ENCODE assay signal across 4 cellular contexts in the genomic region with DNA sequence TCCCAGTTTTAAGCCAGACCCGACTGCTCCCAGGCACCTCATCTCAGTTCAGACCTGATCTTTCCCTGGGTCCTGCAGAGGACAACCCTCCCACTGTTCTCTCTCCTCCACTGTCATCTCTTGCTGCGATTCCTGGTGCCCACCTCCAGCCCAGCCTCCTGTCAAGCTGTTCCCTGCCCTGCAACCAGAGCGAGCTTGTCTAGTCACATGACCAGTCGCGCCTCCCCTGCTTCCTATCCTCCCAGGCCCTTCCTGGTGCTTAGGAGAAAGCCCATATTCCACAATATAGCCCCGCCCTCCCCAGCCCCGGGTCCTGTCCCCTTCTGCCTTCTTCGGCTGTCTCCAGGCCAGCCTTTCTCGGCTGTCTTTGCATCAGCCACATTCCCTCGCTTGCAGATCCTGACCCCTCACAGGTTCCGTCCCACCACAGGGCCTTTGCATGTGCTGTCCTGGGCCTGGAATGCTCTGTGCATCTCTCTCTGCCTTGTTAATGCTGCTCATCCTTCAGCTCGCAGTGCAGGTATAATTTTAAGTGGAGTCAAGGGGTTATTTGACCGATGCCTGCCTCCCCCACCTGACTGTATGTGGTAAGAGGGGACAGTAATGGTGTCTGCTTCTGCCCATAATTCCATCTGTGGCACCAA.
TF ChIP-seq lines count a peak whose summit lies in the region.

No MANE protein-coding gene starts in this region.

TF ChIP-seq in SK-N-SH, 30 proteins besides CTCF, POLR2A, EP300 and RAD21:
- no peak for TF ChIP-seq NRF1 (IDR thresholded peaks at IDR 0.05; ENCODE audit: low read depth, low read length)
- TF ChIP-seq YY1 (IDR thresholded peaks at IDR 0.05; ENCODE audit: low read depth): no peak

TF ChIP-seq in SK-N-SH treated with all-trans-retinoic acid at 6 μM for 48 hours, 23 proteins besides CTCF, POLR2A, EP300 and RAD21:
- TF ChIP-seq PPARA (CRISPR knock-in tag; IDR thresholded peaks at IDR 0.05; ENCODE audit: borderline replicate concordance) (no peak), ZFP30 (CRISPR knock-in tag; IDR thresholded peaks at IDR 0.05) (no peak)

TF ChIP-seq in HEK293, 187 proteins besides CTCF, POLR2A, EP300 and RAD21:
- peak; percentile 89 for TF ChIP-seq ZNF623 (tag by site-specific recombination; IDR thresholded peaks at IDR 0.05)
- TF ChIP-seq SCRT1 (tag by site-specific recombination; IDR thresholded peaks at IDR 0.05; ENCODE audit: borderline replicate concordance): no peak

TF ChIP-seq in H1, 55 proteins besides CTCF, POLR2A, EP300 and RAD21:
- TF ChIP-seq KDM1A (IDR thresholded peaks at IDR 0.05; ENCODE audit: borderline replicate concordance, low read length) (0 out of 2 replicates have a peak, but pooled peaks have one; percentile 27), RFX5 (IDR thresholded peaks at IDR 0.05; ENCODE audit: borderline replicate concordance, low read depth, low read length) (no peak), FOSL1 (IDR thresholded peaks at IDR 0.05; ENCODE audit: insufficient read depth, low read depth, low read length) (no peak), TBP (IDR thresholded peaks at IDR 0.05; ENCODE audit: low read depth, low read length) (no peak), CBX5 (IDR thresholded peaks at IDR 0.05; ENCODE audit: low read depth, low read length) (no peak)
